12 cellular contexts compared by ENCODE assay signal in genomic region chr13:19794552-19795143, GRCh38. TPM values are rescaled to one million over a fixed set of nuclear protein-coding genes. Genes with fewer than 3 reads are reported as not detected.
DNase-seq lines count a peak whose midpoint lies in the region; ATAC-seq and TF ChIP-seq lines count a peak whose summit lies in the region.
"Had no signal": no experiment of that assay in that cellular context is flagged by ENCODE, and none has a peak within 500 bp of the region (broad histone marks: within the 10 kb centered on the region; RNA-seq: fewer than 3 reads in every experiment).

No MANE protein-coding gene starts in this region.

- BruUV-seq in HCT116 (replicated peaks; lab: Mats Ljungman, UMichigan) (no TSS peak), PC-9 (replicated peaks; lab: Mats Ljungman, UMichigan) (no TSS peak)

- H3K9me3 ChIP-seq in HCT116 (ENCODE audit: control insufficient read depth in 1 of 2, insufficient read depth in 1 of 2, low read depth in 1 of 2, low read length in 2 of 2) (no peaks in the 10 kb centered on the region), PC-9 (ENCODE audit: insufficient read depth, low read depth) (no peaks in the 10 kb centered on the region), spleen (no peaks in the 10 kb centered on the region)
- H3K9me3 ChIP-seq: sigmoid colon had no signal

- H3K4me1 ChIP-seq in HCT116 (ENCODE audit: control insufficient read depth in 1 of 2, insufficient read depth in 2 of 2, low read length in 2 of 2) (peaks cover 19 to 29% of the 10 kb centered on the region in 2 experiments), PC-9 (replicated peaks; ENCODE audit: insufficient read depth) (peaks cover 55% of the 10 kb centered on the region), spleen (peaks cover 0 to 13% (median 0%) of the 10 kb centered on the region in 6 donors)
- H3K4me1 ChIP-seq: sigmoid colon had no signal

- TF ChIP-seq POLR2A in HCT116 (IDR thresholded peaks at IDR 0.05; ENCODE audit: borderline replicate concordance, extremely low read depth, insufficient read depth, insufficient read length) (no peak), spleen (IDR thresholded peaks at IDR 0.05) (no peak)

- H3F3A ChIP-seq in PC-9 (ENCODE audit: insufficient read depth, low read depth) = peaks cover 35% of the 10 kb centered on the region

- WGBS in spleen, 5 donors = 84 to 93% (median 90%) methylated on average over 4 of the region's 4 CpGs

- RAD21 ChIA-PET in HCT116 (lab: Charles Lee; ENCODE audit: low non-redundant PET in 1 of 2, low total read pairs in 2 of 2, uncharacterized antibody in 2 of 2, unreplicated experiment in 2 of 2) = no interaction called here

- H3K27ac ChIP-seq in HCT116 (ENCODE audit: low read depth, low read length) (peak overlapping the region; percentile 41; the same call in 1 of the 2 replicates), PC-9 (peak overlapping the region; percentile 99), spleen (peak overlapping the region in 5 of 8 donors; percentile 22 to 83 (median 73))
- H3K27ac ChIP-seq: sigmoid colon had no signal

- H3K9ac ChIP-seq in HCT116 (ENCODE audit: low read length) = peak overlapping the region; percentile 33

- DNase-seq in HCT116 (ENCODE audit: low read depth, low spot score) (peak; percentile 56), PC-9 (peak; percentile 71 to 99), iPS DF 19.7 (ENCODE audit: low read depth, low spot score) (peak; percentile 84), spleen (no peak), NK-92 (lab: John Stamatoyannopoulos, UW; ENCODE audit: unreplicated experiment) (no peak), GM19238 (ENCODE audit: insufficient read length, low spot score) (no peak)
- no peak for DNase-seq in stimulated activated naive CD4-positive, alpha-beta T cell (lab: John Stamatoyannopoulos, UW)
- DNase-seq: activated naive CD4-positive, alpha-beta T cell treated with anti-CD3 and anti-CD28 coated beads, Interleukin-2, amount 50 U/mL, for 16 hours; CD8-positive, alpha-beta memory T cell; naive B cell; NCI-H446 treated with DMSO at 0.1 percent for 48 hours had no signal

- no peak for TF ChIP-seq RAD21 in HCT116 (IDR thresholded peaks at IDR 0.05; ENCODE audit: low read depth)

- no peaks in the 10 kb centered on the region for H4K20me1 ChIP-seq in HCT116 (ENCODE audit: insufficient read depth)
- no peaks in the 10 kb centered on the region for H4K20me1 ChIP-seq in PC-9 (ENCODE audit: insufficient read depth)

- POLR2A ChIA-PET in HCT116 (lab: Charles Lee) = interaction anchor here (1.2 kb wide), 1 partner anchor 12 kb away, joined by 4 read pairs; the partner anchor contains the start of gene PSPC1
- POLR2A ChIA-PET in PC-9 (lab: Charles Lee; ENCODE audit: unreplicated experiment) = no interaction called here

- peak; percentile 88 for ATAC-seq in HCT116

- H3K4me2 ChIP-seq in HCT116 (ENCODE audit: low read length) (peak overlapping the region; percentile 72), PC-9 (peak overlapping the region; percentile 79)

- H2AFZ ChIP-seq in HCT116 (ENCODE audit: low read depth, low read length, poor library complexity, severe bottlenecking) (no peak overlapping the region), PC-9 (no peak overlapping the region)

- H3K9me2 ChIP-seq in HCT116 (ENCODE audit: insufficient read depth) (no peaks in the 10 kb centered on the region), PC-9 (ENCODE audit: insufficient read depth) (no peaks in the 10 kb centered on the region)

- H3K36me3 ChIP-seq in HCT116 (ENCODE audit: control insufficient read depth in 1 of 2, insufficient read depth in 2 of 2, low read length in 2 of 2) = no peaks in the 10 kb centered on the region
- H3K36me3 ChIP-seq in PC-9 (ENCODE audit: low read depth) = no peaks in the 10 kb centered on the region
- no peaks in the 10 kb centered on the region for H3K36me3 ChIP-seq in spleen
- H3K36me3 ChIP-seq: sigmoid colon had no signal

- H3K79me2 ChIP-seq in HCT116 (ENCODE audit: insufficient read depth, low read length) = no peaks in the 10 kb centered on the region
- peaks cover 11% of the 10 kb centered on the region; the same call in 1 of the 2 replicates for H3K79me2 ChIP-seq in PC-9 (ENCODE audit: low read depth)

- TF ChIP-seq CTCF in HCT116 (IDR thresholded peaks at IDR 0.05 in 2 of 3, conservative IDR thresholded peaks at IDR 0.05 in 1 of 3; ENCODE audit: borderline replicate concordance in 1 of 3, insufficient read depth in 1 of 3, low read depth in 2 of 3, low read length in 2 of 3) = no peak
- TF ChIP-seq CTCF in PC-9 (conservative IDR thresholded peaks at IDR 0.05) = no peak
- TF ChIP-seq CTCF in spleen (IDR thresholded peaks at IDR 0.05 in 8 of 11, conservative IDR thresholded peaks at IDR 0.05 in 3 of 11) = no peak

- H3K27me3 ChIP-seq in HCT116 (ENCODE audit: insufficient read depth, low read length) (no peaks in the 10 kb centered on the region), PC-9 (ENCODE audit: insufficient read depth, low read depth) (no peaks in the 10 kb centered on the region), spleen (replicated peaks in 1 of 7) (no peaks in the 10 kb centered on the region)
- H3K27me3 ChIP-seq: sigmoid colon had no signal

- CTCF ChIA-PET in HCT116 (lab: Charles Lee) (no interaction called here), PC-9 (lab: Charles Lee) (interaction anchor here (0.6 kb wide), 1 partner anchor 13 kb away, joined by 12 read pairs; no protein-coding TSS in a partner anchor)

- peak overlapping the region in 1 of 2 experiments; percentile 32; a peak in 2 of 4 replicates for H3K4me3 ChIP-seq in HCT116 (replicated peaks in 1 of 2; ENCODE audit: low read depth in 1 of 2, low read length in 2 of 2)
- peak overlapping the region; percentile 30; the same call in 1 of the 2 replicates for H3K4me3 ChIP-seq in PC-9
- H3K4me3 ChIP-seq in spleen = no peak overlapping the region
- H3K4me3 ChIP-seq: sigmoid colon had no signal

- intact Hi-C loops in HCT116 (cut with micrococcal nuclease) = no loop called here
- intact Hi-C loops in PC-9 (cut with micrococcal nuclease; ENCODE audit: unreplicated experiment) = loop anchor here (5.0 kb wide), 1 partner anchor 68 kb away; the partner anchor contains the start of gene ZMYM5
- intact Hi-C loops in spleen (cut with DNase I; ENCODE audit: low total_unique reads) = no loop called here

TF ChIP-seq in HCT116, 20 proteins besides CTCF, POLR2A, EP300 and RAD21:
- TF ChIP-seq SIN3A (IDR thresholded peaks at IDR 0.05; ENCODE audit: low read depth) = peak; percentile 25; the same call in 1 of the 2 replicates
- TF ChIP-seq JUND (IDR thresholded peaks at IDR 0.05) = peak; percentile 28; the same call in 1 of the 2 replicates
- no peak for TF ChIP-seq ELF1 (IDR thresholded peaks at IDR 0.05; ENCODE audit: borderline replicate concordance, low read depth)
- TF ChIP-seq ZBTB33 (IDR thresholded peaks at IDR 0.05; ENCODE audit: extremely low read depth, insufficient replicate concordance, low read length) = no peak
- no peak for TF ChIP-seq EGR1 (IDR thresholded peaks at IDR 0.05; ENCODE audit: low read depth)
- no peak for TF ChIP-seq YY1 (IDR thresholded peaks at IDR 0.05; ENCODE audit: extremely low read depth, insufficient replicate concordance, low read depth, low read length)
- TF ChIP-seq ZFX (IDR thresholded peaks at IDR 0.05) = no peak
- TF ChIP-seq CEBPB (IDR thresholded peaks at IDR 0.05; ENCODE audit: low read depth) = no peak
- TF ChIP-seq CBX3 (IDR thresholded peaks at IDR 0.05; ENCODE audit: low read depth) = 0 out of 2 replicates have a peak, but pooled peaks have one; percentile 36
- TF ChIP-seq SP1 (IDR thresholded peaks at IDR 0.05; ENCODE audit: low read depth) = peak; percentile 62; the same call in 1 of the 2 replicates
- TF ChIP-seq FOSL1 (IDR thresholded peaks at IDR 0.05; ENCODE audit: low read depth) = peak; percentile 8; the same call in 1 of the 2 replicates

RNA-seq across cellular contexts. Expression of gene PSPC1, which starts 11.9 kb away (rescaled TPM):
- total RNA-seq in HCT116 (2021; ENCODE audit: unreplicated experiment) (57.7 TPM), PC-9 (2021) (27.1 and 34.9 TPM in 2 replicates), spleen (10 to 100 TPM; 52.9 to 79.8 (median 64.5) TPM)
- 24.7 and 36.1 TPM in 2 replicates for polyA plus RNA-seq in HCT116 (2012)
- polyA plus RNA-seq in spleen = 10 to 100 TPM; 32.7 to 52.5 (median 39.5) TPM

Comparison
In these comparisons a context has a peak if more than half of its experiments do, and no peak if none do; other contexts are left out.
1. DNase-seq: peak in HCT116 (single experiment), PC-9 (2 of 2) and iPS DF 19.7 (single experiment); none in spleen (single experiment), NK-92 (single experiment), stimulated activated naive CD4-positive, alpha-beta T cell (0 of 6) and GM19238 (single experiment).
2. H3K27ac ChIP-seq: peak in every context shown above with its lines; median percentile 99 in PC-9; 73 in spleen; 41 in HCT116.